In genomic region chr19:47503823-47504145, GRCh38 we compare ENCODE assay signal across 15 cellular contexts. TPM values are rescaled to one million over a fixed set of nuclear protein-coding genes. Genes with fewer than 3 reads are reported as not detected.
A peak's percentile ranks its signal among the peaks of the same experiment; 100 is the strongest.
DNase-seq lines count a peak whose midpoint lies in the region; ATAC-seq and TF ChIP-seq lines count a peak whose summit lies in the region.
"Had no signal": no experiment of that assay in that cellular context is flagged by ENCODE, and none has a peak within 500 bp of the region (broad histone marks: within the 10 kb centered on the region; RNA-seq: fewer than 3 reads in every experiment).

No MANE protein-coding gene starts in this region.

- peaks cover 28% of the 10 kb centered on the region for H3K36me3 Mint-ChIP-seq in endodermal cell (ENCODE audit: low read depth)

- no peak overlapping the region for H3K9ac ChIP-seq in endodermal cell (ENCODE audit: extremely low read depth, low read length, poor library complexity, severe bottlenecking)
- H3K9ac ChIP-seq: BLaER1 had no signal

- H3K9me3 ChIP-seq in HEK293 (ENCODE audit: control insufficient read depth, insufficient read depth, low read depth, low read length) (no peaks in the 10 kb centered on the region), endodermal cell (ENCODE audit: control insufficient read depth, low read length) (no peaks in the 10 kb centered on the region), osteoblast (ENCODE audit: low read depth, low read length) (no peaks in the 10 kb centered on the region), tibial artery (no peaks in the 10 kb centered on the region)
- H3K9me3 ChIP-seq: BLaER1, Caco-2 had no signal

- no peak overlapping the region for H2AFZ ChIP-seq in osteoblast (ENCODE audit: low read length)

- CTCF ChIA-PET in HEK293 (lab: Yijun Ruan, JAX), result interaction anchor here (0.6 to 3.3 kb wide), 4 partner anchors 9 to 285 kb away, joined by 3 to 14 read pairs (median 4); partner anchors contain the start of genes KPTN and NAPA
- CTCF ChIA-PET in RWPE1 (lab: Yijun Ruan, JAX), result no interaction called here

- POLR2A ChIA-PET in HEK293 (lab: Yijun Ruan, JAX) (interaction anchor here (1.1 kb wide), 1 partner anchor 20 kb away, joined by 3 read pairs; the partner anchor contains the start of gene KPTN), RWPE1 (lab: Yijun Ruan, JAX; ENCODE audit: low non-redundant PET) (interaction anchor here (0.6 kb wide), 1 partner anchor 302 kb away, joined by 3 read pairs; no protein-coding TSS in a partner anchor)

- H3K27ac ChIP-seq in HEK293 (ENCODE audit: extremely low read depth, low read depth, low read length), result 0 out of 2 replicates have a peak overlapping the region, but pooled peaks have one; percentile 16
- H3K27ac ChIP-seq in RWPE1, result peak overlapping the region; percentile 21; the same call in 1 of the 2 replicates
- no peak overlapping the region for H3K27ac ChIP-seq in endodermal cell (ENCODE audit: low read depth, low read length)
- H3K27ac ChIP-seq in osteoblast (ENCODE audit: low read depth, low read length), result no peak overlapping the region
- H3K27ac ChIP-seq in tibial artery, result no peak overlapping the region
- H3K27ac ChIP-seq: BLaER1 had no signal

- H4K20me1 ChIP-seq in osteoblast (ENCODE audit: insufficient read depth, low read length), result peaks cover 63% of the 10 kb centered on the region

- DNase-seq in RWPE1 (ENCODE audit: low spot score) (no peak), endodermal cell (no peak), osteoblast (ENCODE audit: insufficient read length, low spot score, missing footprints) (peak; percentile 54), tibial artery (no peak)
- DNase-seq: 8988T; AML-193; Caco-2; CD8-positive, alpha-beta memory T cell; DND-41; GDM1; HCEC 1CT had no signal

- H3K4me1 Mint-ChIP-seq in endodermal cell, result no peaks in the 10 kb centered on the region

- H3K79me2 ChIP-seq in osteoblast (ENCODE audit: insufficient read depth, low read length), result peaks cover 90% of the 10 kb centered on the region

- no peak overlapping the region for H3K4me3 Mint-ChIP-seq in endodermal cell
- H3K4me3 Mint-ChIP-seq: CD8-positive, alpha-beta memory T cell had no signal

- no peaks in the 10 kb centered on the region for H3K9me3 Mint-ChIP-seq in endodermal cell
- H3K9me3 Mint-ChIP-seq: CD8-positive, alpha-beta memory T cell had no signal

- peak overlapping the region; percentile 52 for H3K27ac Mint-ChIP-seq in endodermal cell

- H3K4me2 ChIP-seq in osteoblast (ENCODE audit: insufficient read depth, low read length), result no peak overlapping the region
- H3K4me2 ChIP-seq: BLaER1 had no signal

- WGBS in endodermal cell (ENCODE audit: insufficient coverage in 1 of 2, insufficient read length in 1 of 2), 2 experiments, result 74 to 80% methylated on average over 5 of the region's 5 CpGs

- intact Hi-C loops in tibial artery (cut with DNase I; ENCODE audit: low total_unique reads), result loop anchor here (10.0 kb wide), 1 partner anchor 199 kb away; the partner anchor contains the start of gene C5AR1

- H3K4me1 ChIP-seq in HEK293 (ENCODE audit: control insufficient read depth, insufficient read depth, low read length) (no peaks in the 10 kb centered on the region), endodermal cell (ENCODE audit: control insufficient read depth, insufficient read depth, low read length) (no peaks in the 10 kb centered on the region), osteoblast (ENCODE audit: insufficient read depth, low read length) (peaks cover 6% of the 10 kb centered on the region), tibial artery (peaks cover 0 to 41% (median 26%) of the 10 kb centered on the region in 4 donors)
- H3K4me1 ChIP-seq: Caco-2 had no signal

- ATAC-seq in GM21528 (IDR thresholded peaks at IDR 0.05; ENCODE audit: low FRiP score, unreplicated experiment) (no peak), HG03108 (IDR thresholded peaks at IDR 0.05; ENCODE audit: unreplicated experiment) (no peak)

- TF ChIP-seq CTCF in HEK293 (tag by site-specific recombination; IDR thresholded peaks at IDR 0.05), result no peak
- no peak for TF ChIP-seq CTCF in RWPE1 (conservative IDR thresholded peaks at IDR 0.05; ENCODE audit: low read depth)
- TF ChIP-seq CTCF in endodermal cell (conservative IDR thresholded peaks at IDR 0.05), result no peak
- TF ChIP-seq CTCF in osteoblast (IDR thresholded peaks at IDR 0.05; ENCODE audit: extremely low read depth, low read depth, low read length), result no peak
- no peak for TF ChIP-seq CTCF in tibial artery (IDR thresholded peaks at IDR 0.05)

- H3K27me3 ChIP-seq in endodermal cell (ENCODE audit: control insufficient read depth, insufficient read depth, low read length, poor library complexity, severe bottlenecking) (no peaks in the 10 kb centered on the region), osteoblast (ENCODE audit: insufficient read depth, low read length) (no peaks in the 10 kb centered on the region), tibial artery (no peaks in the 10 kb centered on the region)
- H3K27me3 ChIP-seq: BLaER1 had no signal

- H3K36me3 ChIP-seq in HEK293 (ENCODE audit: control insufficient read depth in 2 of 2, insufficient read depth in 1 of 2, low read length in 2 of 2), result peaks cover 20 to 70% of the 10 kb centered on the region in 2 experiments
- H3K36me3 ChIP-seq in endodermal cell (ENCODE audit: control insufficient read depth, insufficient read depth, low read length), result peaks cover 27% of the 10 kb centered on the region
- peaks cover 48% of the 10 kb centered on the region for H3K36me3 ChIP-seq in osteoblast (ENCODE audit: insufficient read depth, low read length)
- H3K36me3 ChIP-seq in tibial artery, result peaks cover 30 to 72% (median 48%) of the 10 kb centered on the region in 3 donors

- no peaks in the 10 kb centered on the region for H3K27me3 Mint-ChIP-seq in endodermal cell (ENCODE audit: insufficient read depth)

- H3K4me3 ChIP-seq in HEK293 (ENCODE audit: low read depth, low read length) (no peak overlapping the region), endodermal cell (ENCODE audit: low read length) (no peak overlapping the region), osteoblast (ENCODE audit: insufficient read depth, low read length) (no peak overlapping the region), tibial artery (no peak overlapping the region)
- H3K4me3 ChIP-seq: BLaER1 had no signal

TF ChIP-seq in HEK293, 187 proteins besides CTCF, POLR2A, EP300 and RAD21:
- TF ChIP-seq ZNF692 (tag by site-specific recombination; IDR thresholded peaks at IDR 0.05), result no peak
- TF ChIP-seq SP3 (tag by site-specific recombination; IDR thresholded peaks at IDR 0.05), result no peak
- no peak for TF ChIP-seq ZNF174 (tag by site-specific recombination; IDR thresholded peaks at IDR 0.05)
- no peak for TF ChIP-seq HOXA7 (CRISPR knock-in tag; IDR thresholded peaks at IDR 0.05; ENCODE audit: borderline replicate concordance)
- no peak for TF ChIP-seq KLF16 (tag by site-specific recombination; IDR thresholded peaks at IDR 0.05)
- no peak for TF ChIP-seq ZBTB26 (tag by site-specific recombination; optimal IDR thresholded peaks at IDR 0.05)
- no peak for TF ChIP-seq ZNF521 (tag by site-specific recombination; IDR thresholded peaks at IDR 0.05)
- no peak for TF ChIP-seq SP2 (tag by site-specific recombination; IDR thresholded peaks at IDR 0.05)
- TF ChIP-seq GLI2 (tag by site-specific recombination; IDR thresholded peaks at IDR 0.05; ENCODE audit: borderline replicate concordance, low read depth), result no peak
- TF ChIP-seq ZNF624 (tag by site-specific recombination; IDR thresholded peaks at IDR 0.05), result no peak
- no peak for TF ChIP-seq ZNF830 (tag by site-specific recombination; IDR thresholded peaks at IDR 0.05; ENCODE audit: low read depth)
- no peak for TF ChIP-seq ZNF211 (tag by site-specific recombination; IDR thresholded peaks at IDR 0.05; ENCODE audit: low read depth)

RNA-seq across cellular contexts. Expression of gene NAPA, which starts 11.1 kb away (rescaled TPM):
- total RNA-seq in endodermal cell, result 10 to 100 TPM; 66.0 to 73.9 TPM
- polyA plus RNA-seq in endodermal cell (2013, experiment 1 of 2), result 65.0 TPM
- polyA plus RNA-seq in endodermal cell (2013, experiment 2 of 2), result 52.9 TPM
- 95.9 and 96.4 TPM in 2 replicates for total RNA-seq in osteoblast

RNA-seq across cellular contexts. Expression of gene KPTN, which starts 19.8 kb away (rescaled TPM):
- total RNA-seq in endodermal cell, result 10 to 100 TPM; 14.7 to 22.9 TPM
- polyA plus RNA-seq in endodermal cell (2013, experiment 1 of 2), result 21.8 TPM
- polyA plus RNA-seq in endodermal cell (2013, experiment 2 of 2), result 15.8 TPM
- total RNA-seq in osteoblast, result 2.1 and 4.0 TPM in 2 replicates

RNA-seq across cellular contexts. Expression of gene SLC8A2, which starts 32.1 kb away (rescaled TPM):
- total RNA-seq in endodermal cell (1 to 10 TPM; 2.5 to 3.6 TPM), osteoblast (under 0.01 and 0.36 TPM in 2 replicates)
- 4.1 TPM for polyA plus RNA-seq in endodermal cell (2013, experiment 1 of 2)
- polyA plus RNA-seq in endodermal cell (2013, experiment 2 of 2), result 2.6 TPM
- total RNA-seq: CD8-positive, alpha-beta memory T cell had no signal
- polyA plus RNA-seq: CD8-positive, alpha-beta memory T cell had no signal

Comparison
In these comparisons a context has a peak if more than half of its experiments do, and no peak if none do; other contexts are left out.
1. H3K27ac ChIP-seq: peak in HEK293 (single experiment) and RWPE1 (single experiment); none in endodermal cell (single experiment), osteoblast (single experiment) and tibial artery (0 of 2).